Comparison of ENCODE assay signal across 11 cellular contexts in genomic region chr5:60504342-60504741, GRCh38.
A peak's percentile ranks its signal among the peaks of the same experiment; 100 is the strongest.
DNase-seq lines count a peak whose midpoint lies in the region; ATAC-seq, FAIRE-seq and TF ChIP-seq lines count a peak whose summit lies in the region.
"Had no signal": no experiment of that assay in that cellular context is flagged by ENCODE, and none has a peak within 500 bp of the region (broad histone marks: within the 10 kb centered on the region; RNA-seq: fewer than 3 reads in every experiment).

No MANE protein-coding gene starts in this region.

- H3K27me3 ChIP-seq in psoas muscle (ENCODE audit: insufficient read depth in 3 of 3, low read length in 2 of 3): no peaks in the 10 kb centered on the region
- H3K27me3 ChIP-seq: thyroid gland had no signal

- H3K9me3 ChIP-seq in psoas muscle: no peaks in the 10 kb centered on the region
- H3K9me3 ChIP-seq: mucosa of descending colon, thyroid gland had no signal

- DNase-seq in GM12892 (ENCODE audit: insufficient read length): no peak
- no peak for DNase-seq in psoas muscle
- no peak for DNase-seq in activated T-cell treated with anti-CD3 and anti-CD28 coated beads, Interleukin-2, amount 50 U/mL, for 48 hours
- no peak for DNase-seq in NCI-H2227 treated with DMSO at 0.1 percent for 48 hours (lab: John Stamatoyannopoulos, UW)
- DNase-seq in OCI-M1 (lab: John Stamatoyannopoulos, UW): no peak
- DNase-seq: anterior cingulate cortex, mucosa of descending colon, thyroid gland had no signal

- intact Hi-C loops in psoas muscle (cut with DNase I): no loop called here

- H3K4me1 ChIP-seq in psoas muscle: no peaks in the 10 kb centered on the region
- H3K4me1 ChIP-seq: thyroid gland had no signal

- H3K36me3 ChIP-seq in psoas muscle (ENCODE audit: insufficient read depth in 1 of 2, low read depth in 1 of 2): no peaks in the 10 kb centered on the region
- H3K36me3 ChIP-seq: thyroid gland had no signal

- ATAC-seq in GM19452 (IDR thresholded peaks at IDR 0.05; ENCODE audit: unreplicated experiment) (peak; percentile 50), HG02840 (IDR thresholded peaks at IDR 0.05; ENCODE audit: low FRiP score, unreplicated experiment) (peak; percentile 80), HG03521 (IDR thresholded peaks at IDR 0.05; ENCODE audit: unreplicated experiment) (peak; percentile 67), psoas muscle (no peak)
- ATAC-seq: mucosa of descending colon had no signal

- 65 to 69% (median 68%) methylated on average over 2 of the region's 2 CpGs for WGBS in psoas muscle, 3 donors

- no peak for TF ChIP-seq CTCF in psoas muscle (IDR thresholded peaks at IDR 0.05)

- FAIRE-seq in GM12892 (lab: Jason Lieb, UNC): peak; percentile 88

- no peak overlapping the region for H3K27ac ChIP-seq in psoas muscle
- H3K27ac ChIP-seq: thyroid gland had no signal

- no peak overlapping the region for H3K4me3 ChIP-seq in psoas muscle
- H3K4me3 ChIP-seq: mucosa of descending colon, thyroid gland had no signal

- no peak for TF ChIP-seq POLR2A in GM12892 (IDR thresholded peaks at IDR 0.05; ENCODE audit: low read depth, low read length)

Comparison
In these comparisons a context has a peak if more than half of its experiments do, and no peak if none do; other contexts are left out.
1. ATAC-seq: peak in GM19452 (single experiment), HG02840 (single experiment) and HG03521 (single experiment); none in psoas muscle (0 of 4).